In the genomic region with DNA sequence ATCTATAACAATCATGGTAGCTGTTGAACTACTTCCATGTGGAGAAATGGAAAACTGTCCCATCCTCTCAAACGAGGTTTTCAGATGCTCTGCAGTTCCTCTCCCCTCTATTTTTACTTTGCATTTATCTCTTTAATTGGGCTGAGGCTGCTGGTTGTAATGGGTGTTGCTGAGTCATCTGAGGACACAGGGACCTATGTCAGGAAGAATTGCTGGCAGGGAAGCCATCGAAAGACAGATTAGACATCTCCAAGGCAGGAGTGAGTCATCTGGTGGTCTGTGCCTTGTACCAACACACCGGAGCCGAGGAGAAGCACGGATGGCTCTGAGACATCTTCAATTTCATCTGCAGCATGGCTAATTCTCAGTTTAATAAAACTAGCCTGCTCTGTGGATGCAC, we compare ENCODE assay signal across 27 cellular contexts.
DNase-seq lines count a peak whose midpoint lies in the region; ATAC-seq, FAIRE-seq and TF ChIP-seq lines count a peak whose summit lies in the region.
"Had no signal": no experiment of that assay in that cellular context is flagged by ENCODE, and none has a peak within 500 bp of the region (broad histone marks: within the 10 kb centered on the region; RNA-seq: fewer than 3 reads in every experiment).

No MANE protein-coding gene starts in this region.

- no peak overlapping the region for H3K27ac ChIP-seq in left ventricle myocardium inferior (replicated peaks)
- H3K27ac ChIP-seq: epithelial cell of prostate, testis, uterus had no signal

- H3K4me1 ChIP-seq in left ventricle myocardium inferior, result peaks cover 21% of the 10 kb centered on the region
- H3K4me1 ChIP-seq: testis, uterus had no signal

- FAIRE-seq in urothelium cell line (lab: Jason Lieb, UNC), result peak; percentile 53

- H3K9me3 ChIP-seq in left ventricle myocardium inferior (replicated peaks), result no peaks in the 10 kb centered on the region
- H3K9me3 ChIP-seq: testis, uterus had no signal

- no peak for TF ChIP-seq POLR2A in lower leg skin (IDR thresholded peaks at IDR 0.05)

- H3K36me3 ChIP-seq in left ventricle myocardium inferior, result no peaks in the 10 kb centered on the region
- H3K36me3 ChIP-seq: uterus had no signal

- intact Hi-C loops in Right ventricle myocardium superior (cut with DNase I) (no loop called here), left ventricle myocardium inferior (cut with micrococcal nuclease) (no loop called here), lower leg skin (cut with DNase I; ENCODE audit: low total_unique reads) (no loop called here)

- H3K27me3 ChIP-seq in left ventricle myocardium inferior (ENCODE audit: low read depth), result no peaks in the 10 kb centered on the region
- H3K27me3 ChIP-seq: testis, uterus had no signal

- H3K4me3 ChIP-seq in left ventricle myocardium inferior (no peak overlapping the region), fibroblast of the aortic adventitia (ENCODE audit: low read depth, low read length) (no peak overlapping the region), lower leg skin (ENCODE audit: low read depth, poor library complexity, severe bottlenecking) (no peak overlapping the region)
- H3K4me3 ChIP-seq: testis, uterus had no signal

- WGBS in lower leg skin, 2 donors, result 46 to 56% methylated on average over 5 of the region's 5 CpGs

- DNase-seq in Right ventricle myocardium superior (no peak), left ventricle myocardium inferior (no peak), RPMI7951 (ENCODE audit: low read depth) (peak; percentile 88), fibroblast of the aortic adventitia (ENCODE audit: low read depth) (peak; percentile 5), urothelium cell line (ENCODE audit: low spot score) (peak; percentile 67), CD1c-positive myeloid dendritic cell (ENCODE audit: extremely low spot score) (no peak), lower leg skin (ENCODE audit: low spot score in 2 of 2) (no peak), NCI-H1436 (lab: John Stamatoyannopoulos, UW) (no peak)
- DNase-seq: activated CD4-positive, CD25-positive, alpha-beta regulatory T cell treated with anti-CD3 and anti-CD28 coated beads, Interleukin-2, amount 50 U/mL, for 72 hours; activated CD8-positive, alpha-beta T cell treated with anti-CD3 and anti-CD28 coated beads, Interleukin-2, amount 10 ng/mL, durations not matched to agents 7 days and 5 days; activated gamma-delta T cell; activated naive CD8-positive, alpha-beta T cell treated with anti-CD3 and anti-CD28 coated beads, Interleukin-2, amount 50 U/mL, for 24 hours; foreskin fibroblast; H9; NCI-H1092; NCI-H2029; NCI-H2227 treated with DMSO at 0.1 percent for 48 hours; retina; SIG-M5; stimulated activated CD4-positive, alpha-beta T cell treated with anti-CD3 and anti-CD28 coated beads, Interleukin-12 subunit alpha, Interleukin-12 subunit beta, amount 100 ng/mL, for 4 hours; stimulated activated CD4-positive, alpha-beta T cell treated with anti-CD3 and anti-CD28 coated beads, Interleukin-4, amount 100 ng/mL, for 4 hours; stimulated activated naive CD4-positive, alpha-beta T cell treated with Interleukin-2 at 50 U/mL for 16 hours; SW 1271; testis; uterus had no signal

- TF ChIP-seq CTCF in left ventricle myocardium inferior (IDR thresholded peaks at IDR 0.05; ENCODE audit: borderline replicate concordance) (no peak), fibroblast of the aortic adventitia (IDR thresholded peaks at IDR 0.05; ENCODE audit: insufficient read depth, low read length) (no peak), lower leg skin (IDR thresholded peaks at IDR 0.05) (no peak)

- peak; percentile 75 for ATAC-seq in Right ventricle myocardium superior (ENCODE audit: poor library complexity)
- ATAC-seq: activated CD8-positive, alpha-beta T cell treated with anti-CD3 and anti-CD28 coated beads, Interleukin-2, amount 10 ng/mL, durations not matched to agents 7 days and 5 days; activated naive CD8-positive, alpha-beta T cell treated with anti-CD3 and anti-CD28 coated beads, Interleukin-2, amount 50 U/mL, for 24 hours; natural killer cell treated with Interleukin-12 subunit alpha and Interleukin-12 subunit beta and Interleukin-15 and Interleukin-18, amount 100 ng/mL, for 72 hours had no signal

Comparison
In these comparisons a context has a peak if more than half of its experiments do, and no peak if none do; other contexts are left out.
1. DNase-seq: peak in RPMI7951 (single experiment), fibroblast of the aortic adventitia (single experiment) and urothelium cell line (single experiment); none in Right ventricle myocardium superior (single experiment), left ventricle myocardium inferior (single experiment), CD1c-positive myeloid dendritic cell (single experiment), lower leg skin (0 of 2) and NCI-H1436 (single experiment).